Comparison of ENCODE assay signal across 8 cellular contexts in genomic region chr14:35291709-35292050, GRCh38. TPM values are rescaled to one million over a fixed set of nuclear protein-coding genes. Genes with fewer than 3 reads are reported as not detected.
DNase-seq lines count a peak whose midpoint lies in the region; ATAC-seq and TF ChIP-seq lines count a peak whose summit lies in the region.
"Not testable (repeated sequence)": the region's sequence is repeated elsewhere in the genome, so short reads cannot be mapped to it uniquely, and the experiment has no call there.

No MANE protein-coding gene starts in this region.

- not testable (repeated sequence) for TF ChIP-seq POLR2A in HCT116 (IDR thresholded peaks at IDR 0.05; ENCODE audit: borderline replicate concordance, extremely low read depth, insufficient read depth, insufficient read length)

- DNase-seq in HCT116 (ENCODE audit: low read depth, low spot score); RWPE2 (ENCODE audit: low spot score); hepatocyte (ENCODE audit: low spot score): not testable (repeated sequence)

- not testable (repeated sequence) for TF ChIP-seq CTCF in HCT116 (IDR thresholded peaks at IDR 0.05 in 2 of 3, conservative IDR thresholded peaks at IDR 0.05 in 1 of 3; ENCODE audit: borderline replicate concordance in 1 of 3, insufficient read depth in 1 of 3, low read depth in 2 of 3, low read length in 2 of 3); RWPE2 (IDR thresholded peaks at IDR 0.05; ENCODE audit: poor library complexity, severe bottlenecking); hepatocyte (IDR thresholded peaks at IDR 0.05; ENCODE audit: poor library complexity)

- 30% methylated on average over 11 of the region's 11 CpGs for WGBS in hepatocyte (ENCODE audit: low lambda C conversion rate, missing lambda C conversion rate)

- not testable (repeated sequence) for ATAC-seq in HCT116; RWPE2 (ENCODE audit: low read depth)

- not testable (repeated sequence) for H3K9me3 Mint-ChIP-seq in activated naive CD4-positive, alpha-beta T cell treated with anti-CD3 and anti-CD28 coated beads, Interleukin-2, amount 50 U/mL, for 24 hours

- not testable (repeated sequence) for H3K27me3 Mint-ChIP-seq in activated naive CD4-positive, alpha-beta T cell treated with anti-CD3 and anti-CD28 coated beads, Interleukin-2, amount 50 U/mL, for 24 hours

- H3K4me1 Mint-ChIP-seq in activated naive CD4-positive, alpha-beta T cell treated with anti-CD3 and anti-CD28 coated beads, Interleukin-2, amount 50 U/mL, for 24 hours, result peaks cover 52% of the 10 kb centered on the region

- H3K36me3 ChIP-seq in ACC112 (ENCODE audit: insufficient read depth, low read length); HCT116 (ENCODE audit: control insufficient read depth in 1 of 2, insufficient read depth in 2 of 2, low read length in 2 of 2); duodenal mucosa (ENCODE audit: control insufficient read depth in 1 of 2, insufficient read depth in 2 of 2, low read length in 2 of 2); hepatocyte (replicated peaks; ENCODE audit: insufficient read depth, low read depth); muscle layer of duodenum (ENCODE audit: control insufficient read depth in 1 of 2, insufficient read depth in 2 of 2, low read length in 2 of 2): not testable (repeated sequence)
- peaks cover 37% of the 10 kb centered on the region for H3K36me3 ChIP-seq in RWPE2 (ENCODE audit: low read depth)

- POLR2A ChIA-PET in HCT116 (lab: Charles Lee), result interaction anchor here (0.7 to 2.2 kb wide), 8 partner anchors 9 to 112 kb away, joined by 3 to 10 read pairs (median 4); partner anchors contain the start of gene NFKBIA

- H3K4me1 ChIP-seq in ACC112 (ENCODE audit: control insufficient read depth, insufficient read depth, low read length, unreplicated experiment), result peaks cover 10% of the 10 kb centered on the region
- peaks cover 9 to 13% of the 10 kb centered on the region in 2 experiments for H3K4me1 ChIP-seq in HCT116 (ENCODE audit: control insufficient read depth in 1 of 2, insufficient read depth in 2 of 2, low read length in 2 of 2)
- peaks cover 15% of the 10 kb centered on the region for H3K4me1 ChIP-seq in RWPE2 (ENCODE audit: insufficient read depth, poor library complexity, severe bottlenecking)
- H3K4me1 ChIP-seq in duodenal mucosa (ENCODE audit: control insufficient read depth in 1 of 2, insufficient read depth in 2 of 2, low read length in 2 of 2), result peaks cover 25 to 37% of the 10 kb centered on the region in 2 donors
- H3K4me1 ChIP-seq in hepatocyte (ENCODE audit: insufficient read depth), result peaks cover 12% of the 10 kb centered on the region
- peaks cover 19 to 31% of the 10 kb centered on the region in 2 donors for H3K4me1 ChIP-seq in muscle layer of duodenum (ENCODE audit: control insufficient read depth in 1 of 2, insufficient read depth in 2 of 2, low read length in 2 of 2)

- not testable (repeated sequence) for H3K9me3 ChIP-seq in HCT116 (ENCODE audit: control insufficient read depth in 1 of 2, insufficient read depth in 1 of 2, low read depth in 1 of 2, low read length in 2 of 2); RWPE2 (ENCODE audit: severe bottlenecking); duodenal mucosa (ENCODE audit: control insufficient read depth in 1 of 2, low read length in 2 of 2); hepatocyte (ENCODE audit: low read depth); muscle layer of duodenum (ENCODE audit: control insufficient read depth in 1 of 2, low read length in 2 of 2)

- RAD21 ChIA-PET in HCT116 (lab: Charles Lee; ENCODE audit: low non-redundant PET in 1 of 2, low total read pairs in 2 of 2, uncharacterized antibody in 2 of 2, unreplicated experiment in 2 of 2), result interaction anchor here in 1 of 2 experiments (1.3 kb wide), 1 partner anchor 113 kb away, joined by 3 read pairs; the partner anchor contains the start of gene NFKBIA

- H3K4me3 Mint-ChIP-seq in activated naive CD4-positive, alpha-beta T cell treated with anti-CD3 and anti-CD28 coated beads, Interleukin-2, amount 50 U/mL, for 24 hours, result peak overlapping the region; percentile 99

- H3K27ac ChIP-seq in ACC112 (ENCODE audit: low read depth, low read length), result peak overlapping the region; percentile 18; the same call in 1 of the 2 replicates
- H3K27ac ChIP-seq in HCT116 (ENCODE audit: low read depth, low read length), result peak overlapping the region; percentile 79
- H3K27ac ChIP-seq in RWPE2 (ENCODE audit: poor library complexity, severe bottlenecking), result peak overlapping the region; percentile 55
- H3K27ac ChIP-seq in duodenal mucosa (ENCODE audit: low read depth, low read length), result peak overlapping the region; percentile 92
- peak overlapping the region; percentile 29 for H3K27ac ChIP-seq in hepatocyte
- peak overlapping the region; percentile 95 for H3K27ac ChIP-seq in muscle layer of duodenum (ENCODE audit: low read length)
- peak overlapping the region in 19 of 21 experiments; percentile 51 to 94 (median 89) for H3K27ac ChIP-seq in skin epidermis

- not testable (repeated sequence) for H3K27me3 ChIP-seq in ACC112 (ENCODE audit: insufficient read depth, low read length); HCT116 (ENCODE audit: insufficient read depth, low read length); RWPE2 (ENCODE audit: insufficient read depth, poor library complexity, severe bottlenecking); duodenal mucosa (ENCODE audit: control insufficient read depth in 1 of 2, insufficient read depth in 2 of 2, low read length in 2 of 2); hepatocyte; muscle layer of duodenum (ENCODE audit: low read depth, low read length)

- peak overlapping the region; percentile 80 for H3K4me2 ChIP-seq in HCT116 (ENCODE audit: low read length)
- H3K4me2 ChIP-seq in hepatocyte, result peak overlapping the region; percentile 79

- not testable (repeated sequence) for TF ChIP-seq RAD21 in HCT116 (IDR thresholded peaks at IDR 0.05; ENCODE audit: low read depth)

- H3K9ac ChIP-seq in HCT116 (ENCODE audit: low read length) (peak overlapping the region; percentile 91), duodenal mucosa (ENCODE audit: low read depth in 1 of 2, low read length in 2 of 2) (peak overlapping the region; percentile 95 to 97)

- CTCF ChIA-PET in HCT116 (lab: Charles Lee), result interaction anchor here (0.9 kb wide), 1 partner anchor 62 kb away, joined by 5 read pairs; no protein-coding TSS in a partner anchor

- H3K36me3 Mint-ChIP-seq in activated naive CD4-positive, alpha-beta T cell treated with anti-CD3 and anti-CD28 coated beads, Interleukin-2, amount 50 U/mL, for 24 hours, result not testable (repeated sequence)

- H2AFZ ChIP-seq in ACC112 (ENCODE audit: low read length, unreplicated experiment), result peak overlapping the region; percentile 98
- H2AFZ ChIP-seq in HCT116 (ENCODE audit: low read depth, low read length, poor library complexity, severe bottlenecking), result not testable (repeated sequence)
- H2AFZ ChIP-seq in hepatocyte, result peak overlapping the region; percentile 45

- H3K9me2 ChIP-seq in HCT116 (ENCODE audit: insufficient read depth); hepatocyte (replicated peaks; ENCODE audit: insufficient read depth): not testable (repeated sequence)

- H3K4me3 ChIP-seq in ACC112 (ENCODE audit: low read depth, low read length), result peak overlapping the region; percentile 88
- peak overlapping the region; percentile 88 to 99 for H3K4me3 ChIP-seq in HCT116 (replicated peaks in 1 of 2; ENCODE audit: low read depth in 1 of 2, low read length in 2 of 2)
- H3K4me3 ChIP-seq in RWPE2 (ENCODE audit: severe bottlenecking), result peak overlapping the region; percentile 75
- peak overlapping the region; percentile 87 to 99 for H3K4me3 ChIP-seq in duodenal mucosa (ENCODE audit: low read depth in 1 of 2, low read length in 2 of 2)
- peak overlapping the region; percentile 9 for H3K4me3 ChIP-seq in hepatocyte
- H3K4me3 ChIP-seq in muscle layer of duodenum (ENCODE audit: low read depth in 1 of 2, low read length in 2 of 2), result peak overlapping the region; percentile 93 to 95
- H3K4me3 ChIP-seq in skin epidermis, result peak overlapping the region; percentile 51 to 88 (median 71)

- peak overlapping the region; percentile 98 for H3K27ac Mint-ChIP-seq in activated naive CD4-positive, alpha-beta T cell treated with anti-CD3 and anti-CD28 coated beads, Interleukin-2, amount 50 U/mL, for 24 hours

- intact Hi-C loops in HCT116 (cut with micrococcal nuclease), result loop anchor here (2.0 kb wide), 1 partner anchor 115 kb away; no protein-coding TSS in a partner anchor

- TSS peak; percentile 83 for BruUV-seq in HCT116 (replicated peaks; lab: Mats Ljungman, UMichigan)

- H3K79me2 ChIP-seq in ACC112 (ENCODE audit: control insufficient read depth, insufficient read depth, low read length, unreplicated experiment) (peaks cover 44% of the 10 kb centered on the region), HCT116 (ENCODE audit: insufficient read depth, low read length) (peaks cover 45% of the 10 kb centered on the region), hepatocyte (peaks cover 44% of the 10 kb centered on the region)

- H4K20me1 ChIP-seq in HCT116 (ENCODE audit: insufficient read depth), result not testable (repeated sequence)
- peaks cover 17% of the 10 kb centered on the region for H4K20me1 ChIP-seq in hepatocyte (ENCODE audit: insufficient read depth, poor library complexity, severe bottlenecking)

RNA-seq across cellular contexts. Expression of gene PSMA6, which starts 0.5 kb away (rescaled TPM):
- total RNA-seq in HCT116 (2021; ENCODE audit: unreplicated experiment) (194 TPM), hepatocyte (252 and 260 TPM in 2 replicates)
- polyA plus RNA-seq in HCT116 (2012), result 131 and 160 TPM in 2 replicates
- 216 and 228 TPM in 2 replicates for polyA plus RNA-seq in hepatocyte

Comparison
In these comparisons a context has a peak if more than half of its experiments do, and no peak if none do; other contexts are left out.
1. H3K27ac ChIP-seq: peak in every context shown above with its lines; median percentile 95 in muscle layer of duodenum; 92 in duodenal mucosa; 89 in skin epidermis; 79 in HCT116; 55 in RWPE2; 29 in hepatocyte; 18 in ACC112.
2. H3K4me3 ChIP-seq: peak in every context shown above with its lines; median percentile 94 in muscle layer of duodenum; 94 in HCT116; 93 in duodenal mucosa; 88 in ACC112; 75 in RWPE2; 71 in skin epidermis; 9 in hepatocyte.